8 cellular contexts compared by ENCODE assay signal in genomic region chr10:89283174-89283987, GRCh38. TPM values are rescaled to one million over a fixed set of nuclear protein-coding genes. Genes with fewer than 3 reads are reported as not detected.
A peak's percentile ranks its signal among the peaks of the same experiment; 100 is the strongest.
DNase-seq lines count a peak whose midpoint lies in the region; ATAC-seq, FAIRE-seq and TF ChIP-seq lines count a peak whose summit lies in the region.
"Had no signal": no experiment of that assay in that cellular context is flagged by ENCODE, and none has a peak within 500 bp of the region (broad histone marks: within the 10 kb centered on the region; RNA-seq: fewer than 3 reads in every experiment).

No MANE protein-coding gene starts in this region.

- ATAC-seq in thoracic aorta (ENCODE audit: insufficient number of reproducible peaks, low FRiP score, low read depth) = peak; percentile 82
- no peak for ATAC-seq in GM21367 (IDR thresholded peaks at IDR 0.05; ENCODE audit: unreplicated experiment)
- ATAC-seq in T-cell (replicated peaks in 1 of 4) = no peak

- H3K27me3 Mint-ChIP-seq in T-cell = peaks cover 0 to 4% of the 10 kb centered on the region in 2 donors

- peak overlapping the region in 1 of 2 donors; percentile 2 for H3K9ac ChIP-seq in liver (ENCODE audit: low read depth in 1 of 2, low read length in 2 of 2)

- no peak for TF ChIP-seq RAD21 in liver (IDR thresholded peaks at IDR 0.05)

- DNase-seq in MV-4-11 (lab: John Stamatoyannopoulos, UW) (peak; percentile 35), bronchial epithelial cell (ENCODE audit: low read depth) (peak; percentile 30), thoracic aorta (ENCODE audit: low spot score) (no peak), T-cell (no peak), GM20000 (ENCODE audit: low spot score) (no peak)
- DNase-seq: activated gamma-delta T cell had no signal

- no peaks in the 10 kb centered on the region for H3K27me3 ChIP-seq in bronchial epithelial cell (ENCODE audit: control insufficient read depth, insufficient read depth, low read length)
- no peaks in the 10 kb centered on the region for H3K27me3 ChIP-seq in liver (ENCODE audit: control insufficient read depth in 4 of 4, insufficient read depth in 4 of 4, low read length in 3 of 4)
- H3K27me3 ChIP-seq in thoracic aorta (replicated peaks; ENCODE audit: insufficient read depth) = no peaks in the 10 kb centered on the region

- POLR2A ChIA-PET in T-cell (lab: Charles Lee) = no interaction called here

- H3K27ac Mint-ChIP-seq in T-cell = no peak overlapping the region

- 73% methylated on average over 6 of the region's 6 CpGs for WGBS in liver

- H3K4me3 ChIP-seq in bronchial epithelial cell (ENCODE audit: low read depth, low read length) (no peak overlapping the region), liver (ENCODE audit: low read depth in 1 of 3, low read length in 3 of 3) (no peak overlapping the region), thoracic aorta (peak overlapping the region; percentile 58)

- H3K4me3 Mint-ChIP-seq in T-cell = no peak overlapping the region

- H3K27ac ChIP-seq in liver (ENCODE audit: low read depth in 1 of 2, low read length in 2 of 2) (peak overlapping the region; percentile 25 to 73), thoracic aorta (peak overlapping the region; percentile 90 to 94)

- no peaks in the 10 kb centered on the region for H3K4me1 Mint-ChIP-seq in T-cell

- no peak for FAIRE-seq in bronchial epithelial cell (lab: Jason Lieb, UNC)

- H3K9me3 ChIP-seq in liver (ENCODE audit: control insufficient read depth in 4 of 4, low read length in 3 of 4) = no peaks in the 10 kb centered on the region
- H3K9me3 ChIP-seq in thoracic aorta = no peaks in the 10 kb centered on the region

- H3K4me1 ChIP-seq in liver (ENCODE audit: control insufficient read depth in 4 of 4, insufficient read depth in 4 of 4, low read length in 3 of 4) (peaks cover under 1 to 9% (median 3%) of the 10 kb centered on the region in 4 donors), thoracic aorta (ENCODE audit: control insufficient read depth in 1 of 2, low read depth in 2 of 2) (peaks cover 21 to 49% of the 10 kb centered on the region in 2 donors)

- TF ChIP-seq CTCF in bronchial epithelial cell (IDR thresholded peaks at IDR 0.05; ENCODE audit: insufficient read depth, low read length, severe bottlenecking) (no peak), liver (IDR thresholded peaks at IDR 0.05; ENCODE audit: low read depth, low read length, missing input control) (no peak), thoracic aorta (IDR thresholded peaks at IDR 0.05) (no peak), GM20000 (IDR thresholded peaks at IDR 0.05; ENCODE audit: extremely low read depth, missing control alignments) (no peak)

- no peaks in the 10 kb centered on the region for H3K36me3 Mint-ChIP-seq in T-cell

- CTCF ChIA-PET in T-cell (lab: Charles Lee) = no interaction called here

- no peaks in the 10 kb centered on the region for H3K9me3 Mint-ChIP-seq in T-cell

- H3K36me3 ChIP-seq in bronchial epithelial cell (ENCODE audit: control insufficient read depth, insufficient read depth, low read length) (no peaks in the 10 kb centered on the region), liver (ENCODE audit: control insufficient read depth in 4 of 4, insufficient read depth in 3 of 4, low read depth in 1 of 4, low read length in 3 of 4) (no peaks in the 10 kb centered on the region), thoracic aorta (no peaks in the 10 kb centered on the region)

TF ChIP-seq in liver, 16 proteins besides CTCF, POLR2A, EP300 and RAD21:
- no peak for TF ChIP-seq FOXA1 (IDR thresholded peaks at IDR 0.05)

RNA-seq across cellular contexts. Expression of gene IFIT2, which starts 18.5 kb away (rescaled TPM):
- total RNA-seq in bronchial epithelial cell = 0.13 and 0.26 TPM in 2 replicates
- total RNA-seq in liver = 1 to 10 TPM; 4.8 to 5.5 TPM
- 1 to 10 TPM; 5.0 to 5.5 TPM for polyA plus RNA-seq in liver
- total RNA-seq in thoracic aorta = 10 to 100 TPM in 1 of 2 donors, 1 to 10 TPM in 1; 5.9 to 17.1 TPM
- 10 to 100 TPM in 1 of 5 donors, 1 to 10 TPM in 4; 6.4 to 13.9 (median 6.8) TPM for total RNA-seq in T-cell

RNA-seq across cellular contexts. Expression of gene LIPA, which starts 31.8 kb away (rescaled TPM):
- 13.6 and 20.8 TPM in 2 replicates for total RNA-seq in bronchial epithelial cell
- total RNA-seq in liver = 100 to 1,000 TPM in 1 of 2 donors, 10 to 100 TPM in 1; 65.4 to 176 TPM
- polyA plus RNA-seq in liver = 10 to 100 TPM; 35.3 to 86.4 TPM
- total RNA-seq in thoracic aorta = 10 to 100 TPM; 39.7 to 44.2 TPM
- total RNA-seq in T-cell = 10 to 100 TPM; 23.2 to 38.2 (median 33.6) TPM

RNA-seq across cellular contexts. Expression of gene IFIT3, which starts 44.4 kb away (rescaled TPM):
- total RNA-seq in bronchial epithelial cell = 0.13 and 0.26 TPM in 2 replicates
- 10 to 100 TPM in 1 of 2 donors, 1 to 10 TPM in 1; 9.8 to 11.2 TPM for total RNA-seq in liver
- 10 to 100 TPM in 1 of 2 donors, 1 to 10 TPM in 1; 9.2 to 10.9 TPM for polyA plus RNA-seq in liver
- total RNA-seq in thoracic aorta = 10 to 100 TPM in 1 of 2 donors, 1 to 10 TPM in 1; 9.6 to 22.7 TPM
- total RNA-seq in T-cell = 1 to 10 TPM; 2.3 to 4.4 (median 3.9) TPM

Comparison
In these comparisons a context has a peak if more than half of its experiments do, and no peak if none do; other contexts are left out.
1. DNase-seq: peak in MV-4-11 (single experiment) and bronchial epithelial cell (single experiment); none in thoracic aorta (single experiment), T-cell (0 of 34) and GM20000 (single experiment).